In genomic region chr20:588932-589672, GRCh38 we compare ENCODE assay signal across 13 cellular contexts. TPM values are rescaled to one million over a fixed set of nuclear protein-coding genes. Genes with fewer than 3 reads are reported as not detected.
DNase-seq lines count a peak whose midpoint lies in the region; ATAC-seq and TF ChIP-seq lines count a peak whose summit lies in the region.
"Had no signal": no experiment of that assay in that cellular context is flagged by ENCODE, and none has a peak within 500 bp of the region (broad histone marks: within the 10 kb centered on the region; RNA-seq: fewer than 3 reads in every experiment).

No MANE protein-coding gene starts in this region.

- H3K4me3 ChIP-seq in right cardiac atrium (ENCODE audit: low read length) (no peak overlapping the region), body of pancreas (no peak overlapping the region)

- TF ChIP-seq CTCF in GM13977 (IDR thresholded peaks at IDR 0.05; ENCODE audit: extremely low read depth, insufficient read depth, missing control alignments) (peak; percentile 32), body of pancreas (IDR thresholded peaks at IDR 0.05) (no peak)

- no peaks in the 10 kb centered on the region for H3K36me3 ChIP-seq in body of pancreas (replicated peaks in 1 of 2; ENCODE audit: insufficient read depth in 1 of 2, low read depth in 2 of 2)

- intact Hi-C loops in right cardiac atrium (cut with DNase I) (no loop called here), body of pancreas (cut with DNase I) (no loop called here)

- DNase-seq in GM13977 (ENCODE audit: low spot score) (peak; percentile 75), right cardiac atrium (peak in 1 of 3 donors; percentile 28), NCI-H1105 treated with DMSO at 0.1 percent for 48 hours (lab: John Stamatoyannopoulos, UW) (no peak), Ammon's horn (ENCODE audit: low spot score) (no peak), body of pancreas (no peak)
- no peak for DNase-seq in stimulated activated CD8-positive, alpha-beta memory T cell treated with anti-CD3 and anti-CD28 coated beads, Interleukin-4, amount 100 ng/mL, for 48 hours
- DNase-seq: activated CD8-positive, alpha-beta memory T cell treated with anti-CD3 and anti-CD28 coated beads, Interleukin-2, amount 10 ng/mL, durations not matched to agents 7 days and 5 days; cerebellar nuclear complex; H9; head of caudate nucleus; stimulated activated CD4-positive, alpha-beta T cell treated with anti-CD3 and anti-CD28 coated beads, Interleukin-2, amount 100 ng/mL, for 24 hours had no signal

- no peaks in the 10 kb centered on the region for H3K9me3 ChIP-seq in right cardiac atrium (ENCODE audit: control insufficient read depth, low read length)
- H3K9me3 ChIP-seq in body of pancreas = no peaks in the 10 kb centered on the region

- H3K4me1 ChIP-seq in right cardiac atrium (ENCODE audit: control insufficient read depth, insufficient read depth, low read length) = peaks cover 4% of the 10 kb centered on the region
- no peaks in the 10 kb centered on the region for H3K4me1 ChIP-seq in body of pancreas

- in situ Hi-C loops in GM13977 (cut with MboI; ENCODE audit: low pct_unique_long_range_greater_than_20kb, low sequenced_read_pairs, unreplicated experiment) = no loop called here

- H3K27ac ChIP-seq in right cardiac atrium (ENCODE audit: low read length) = peak overlapping the region; percentile 66
- no peak overlapping the region for H3K27ac ChIP-seq in body of pancreas

- TF ChIP-seq POLR2A in body of pancreas (IDR thresholded peaks at IDR 0.05) = no peak

- peak; percentile 45 for ATAC-seq in GM21447 (IDR thresholded peaks at IDR 0.05; ENCODE audit: unreplicated experiment)
- ATAC-seq in HG03520 (IDR thresholded peaks at IDR 0.05; ENCODE audit: unreplicated experiment) = peak; percentile 81
- peak in 1 of 2 donors; percentile 48 for ATAC-seq in right cardiac atrium
- ATAC-seq in body of pancreas = no peak
- ATAC-seq: activated CD8-positive, alpha-beta memory T cell treated with anti-CD3 and anti-CD28 coated beads, Interleukin-2, amount 10 ng/mL, durations not matched to agents 7 days and 5 days had no signal

- H3K27me3 ChIP-seq in right cardiac atrium (ENCODE audit: control insufficient read depth, insufficient read depth) (no peaks in the 10 kb centered on the region), body of pancreas (no peaks in the 10 kb centered on the region)

- WGBS in right cardiac atrium = 65% methylated on average over 10 of the region's 10 CpGs
- 75 to 84% methylated on average over 8 to 10 of the region's 10 CpGs for WGBS in body of pancreas, 2 donors

RNA-seq across cellular contexts. Expression of gene TCF15, which starts 21.0 kb away (rescaled TPM):
- total RNA-seq in right cardiac atrium (1 to 10 TPM; 4.0 to 9.3 (median 7.8) TPM), body of pancreas (not detected)
- 7.4 TPM for polyA plus RNA-seq in right cardiac atrium
- total RNA-seq: activated CD8-positive, alpha-beta memory T cell treated with anti-CD3 and anti-CD28 coated beads, Interleukin-2, amount 10 ng/mL, durations not matched to agents 7 days and 5 days had no signal

RNA-seq across cellular contexts. Expression of gene CSNK2A1, which starts 45.5 kb away (rescaled TPM):
- total RNA-seq in right cardiac atrium = 100 to 1,000 TPM; 105 to 118 (median 109) TPM
- polyA plus RNA-seq in right cardiac atrium = 36.8 TPM
- total RNA-seq in body of pancreas = 10 to 100 TPM; 40.5 to 52.7 TPM
